14 cellular contexts compared by ENCODE assay signal in the genomic region with DNA sequence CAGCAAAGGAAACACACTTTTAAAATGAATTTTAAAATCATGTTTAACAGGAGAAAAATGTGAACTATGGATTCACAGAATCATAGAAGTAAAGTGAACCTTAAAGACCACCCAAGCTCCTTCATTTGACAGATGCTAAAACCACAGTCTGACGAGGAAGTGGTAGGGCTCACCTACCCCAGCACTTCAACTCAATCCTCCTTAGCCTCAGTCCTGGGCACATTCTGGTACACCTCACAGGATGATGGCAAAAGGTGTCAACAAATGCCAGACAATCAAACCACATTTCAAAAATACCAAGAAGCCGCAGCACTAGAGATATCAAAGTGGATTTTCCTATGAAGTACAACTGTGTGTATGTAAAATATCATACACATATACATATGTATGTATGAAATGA. TPM values are rescaled to one million over a fixed set of nuclear protein-coding genes. Genes with fewer than 3 reads are reported as not detected.
DNase-seq lines count a peak whose midpoint lies in the region; ATAC-seq and TF ChIP-seq lines count a peak whose summit lies in the region.
"Had no signal": no experiment of that assay in that cellular context is flagged by ENCODE, and none has a peak within 500 bp of the region (broad histone marks: within the 10 kb centered on the region; RNA-seq: fewer than 3 reads in every experiment).

No MANE protein-coding gene starts in this region.

- H3K4me1 Mint-ChIP-seq in activated T-cell treated with anti-CD3 and anti-CD28 coated beads, Interleukin-2, amount 50 U/mL, for 24 hours (ENCODE audit: low read depth) = peaks cover 57% of the 10 kb centered on the region
- peaks cover 43% of the 10 kb centered on the region for H3K4me1 Mint-ChIP-seq in activated T-cell treated with anti-CD3 and anti-CD28 coated beads, Interleukin-2, amount 50 U/mL, for 4 hours (ENCODE audit: low read depth)
- H3K4me1 Mint-ChIP-seq in activated CD8-positive, alpha-beta T cell treated with anti-CD3 and anti-CD28 coated beads for 36 hours (ENCODE audit: low read depth) = peaks cover 58% of the 10 kb centered on the region
- H3K4me1 Mint-ChIP-seq in stimulated activated naive CD8-positive, alpha-beta T cell treated with anti-CD3 and anti-CD28 coated beads, Interleukin-15, amount 100 ng/mL, for 72 hours = peaks cover 49% of the 10 kb centered on the region

- TF ChIP-seq EP300 in gastroesophageal sphincter (IDR thresholded peaks at IDR 0.05) = no peak

- CTCF ChIA-PET in activated CD8-positive, alpha-beta T cell treated with anti-CD3 and anti-CD28 coated beads for 36 hours (lab: Charles Lee) = interaction anchor here (0.6 to 4.3 kb wide), 3 partner anchors 11 to 28 kb away, joined by 3 to 25 read pairs (median 3); no protein-coding TSS in a partner anchor

- peaks cover 49 to 93% (median 58%) of the 10 kb centered on the region in 3 donors for H3K4me1 ChIP-seq in gastroesophageal sphincter
- no peaks in the 10 kb centered on the region for H3K4me1 ChIP-seq in uterus

- intact Hi-C loops in activated CD8-positive, alpha-beta T cell treated with anti-CD3 and anti-CD28 coated beads for 36 hours (cut with micrococcal nuclease) = no loop called here
- intact Hi-C loops in uterus (cut with DNase I; ENCODE audit: low total_unique reads) = no loop called here

- H3K27me3 Mint-ChIP-seq in activated T-cell treated with anti-CD3 and anti-CD28 coated beads, Interleukin-2, amount 50 U/mL, for 24 hours = no peaks in the 10 kb centered on the region
- no peaks in the 10 kb centered on the region for H3K27me3 Mint-ChIP-seq in activated T-cell treated with anti-CD3 and anti-CD28 coated beads, Interleukin-2, amount 50 U/mL, for 4 hours (ENCODE audit: low read depth)
- H3K27me3 Mint-ChIP-seq in activated CD8-positive, alpha-beta T cell treated with anti-CD3 and anti-CD28 coated beads for 36 hours = no peaks in the 10 kb centered on the region
- no peaks in the 10 kb centered on the region for H3K27me3 Mint-ChIP-seq in stimulated activated naive CD8-positive, alpha-beta T cell treated with anti-CD3 and anti-CD28 coated beads, Interleukin-15, amount 100 ng/mL, for 72 hours

- peaks cover 0 to 18% of the 10 kb centered on the region in 2 donors for H3K36me3 ChIP-seq in gastroesophageal sphincter
- H3K36me3 ChIP-seq in uterus = no peaks in the 10 kb centered on the region

- peak overlapping the region; percentile 81 for H3K27ac Mint-ChIP-seq in activated T-cell treated with anti-CD3 and anti-CD28 coated beads, Interleukin-2, amount 50 U/mL, for 24 hours
- H3K27ac Mint-ChIP-seq in activated CD8-positive, alpha-beta T cell treated with anti-CD3 and anti-CD28 coated beads for 36 hours = peak overlapping the region; percentile 74
- peak overlapping the region in 1 of 2 donors; percentile 34 for H3K27ac Mint-ChIP-seq in stimulated activated naive CD8-positive, alpha-beta T cell treated with anti-CD3 and anti-CD28 coated beads, Interleukin-15, amount 100 ng/mL, for 72 hours

- peaks cover 91% of the 10 kb centered on the region for H3K36me3 Mint-ChIP-seq in activated T-cell treated with anti-CD3 and anti-CD28 coated beads, Interleukin-2, amount 50 U/mL, for 24 hours (ENCODE audit: low read depth)
- peaks cover 24% of the 10 kb centered on the region for H3K36me3 Mint-ChIP-seq in activated T-cell treated with anti-CD3 and anti-CD28 coated beads, Interleukin-2, amount 50 U/mL, for 4 hours (ENCODE audit: insufficient read depth)
- peaks cover 39% of the 10 kb centered on the region for H3K36me3 Mint-ChIP-seq in activated CD8-positive, alpha-beta T cell treated with anti-CD3 and anti-CD28 coated beads for 36 hours (ENCODE audit: low read depth)

- DNase-seq in activated T-cell treated with anti-CD3 and anti-CD28 coated beads, Interleukin-2, amount 50 U/mL, for 24 hours = no peak
- DNase-seq in activated T-cell treated with anti-CD3 and anti-CD28 coated beads, Interleukin-2, amount 50 U/mL, for 4 hours = no peak
- DNase-seq in activated CD8-positive, alpha-beta T cell treated with anti-CD3 and anti-CD28 coated beads for 36 hours = peak; percentile 46
- no peak for DNase-seq in stimulated activated naive CD8-positive, alpha-beta T cell treated with anti-CD3 and anti-CD28 coated beads, Interleukin-15, amount 100 ng/mL, for 72 hours
- DNase-seq in DMS153 treated with DMSO at 0.1 percent for 48 hours (lab: John Stamatoyannopoulos, UW; ENCODE audit: unreplicated experiment) = no peak
- DNase-seq in uterus = no peak
- DNase-seq: activated T-cell treated with anti-CD3 and anti-CD28 coated beads, Interleukin-2, amount 50 U/mL, for 1 hour; foreskin fibroblast; stimulated activated CD4-positive, alpha-beta T cell treated with anti-CD3 and anti-CD28 coated beads, Interleukin-12 subunit alpha, Interleukin-12 subunit beta, amount 100 ng/mL, for 4 hours; stimulated activated naive CD4-positive, alpha-beta T cell; WERI-Rb-1 had no signal

- H3K9me3 Mint-ChIP-seq in activated T-cell treated with anti-CD3 and anti-CD28 coated beads, Interleukin-2, amount 50 U/mL, for 24 hours = no peaks in the 10 kb centered on the region
- H3K9me3 Mint-ChIP-seq in activated T-cell treated with anti-CD3 and anti-CD28 coated beads, Interleukin-2, amount 50 U/mL, for 4 hours = no peaks in the 10 kb centered on the region
- H3K9me3 Mint-ChIP-seq in activated CD8-positive, alpha-beta T cell treated with anti-CD3 and anti-CD28 coated beads for 36 hours = no peaks in the 10 kb centered on the region
- no peaks in the 10 kb centered on the region for H3K9me3 Mint-ChIP-seq in stimulated activated naive CD8-positive, alpha-beta T cell treated with anti-CD3 and anti-CD28 coated beads, Interleukin-15, amount 100 ng/mL, for 72 hours

- H3K9me3 ChIP-seq in gastroesophageal sphincter (no peaks in the 10 kb centered on the region), uterus (no peaks in the 10 kb centered on the region)

- TF ChIP-seq POLR2A in gastroesophageal sphincter (IDR thresholded peaks at IDR 0.05) (no peak), uterus (IDR thresholded peaks at IDR 0.05) (no peak)

- H3K27me3 ChIP-seq in gastroesophageal sphincter (no peaks in the 10 kb centered on the region), uterus (no peaks in the 10 kb centered on the region)

- no peak overlapping the region for H3K4me3 Mint-ChIP-seq in activated T-cell treated with anti-CD3 and anti-CD28 coated beads, Interleukin-2, amount 50 U/mL, for 24 hours
- H3K4me3 Mint-ChIP-seq in activated T-cell treated with anti-CD3 and anti-CD28 coated beads, Interleukin-2, amount 50 U/mL, for 4 hours = no peak overlapping the region
- H3K4me3 Mint-ChIP-seq in activated CD8-positive, alpha-beta T cell treated with anti-CD3 and anti-CD28 coated beads for 36 hours = no peak overlapping the region
- no peak overlapping the region for H3K4me3 Mint-ChIP-seq in stimulated activated naive CD8-positive, alpha-beta T cell treated with anti-CD3 and anti-CD28 coated beads, Interleukin-15, amount 100 ng/mL, for 72 hours

- H3K27ac ChIP-seq in gastroesophageal sphincter (peak overlapping the region; percentile 29 to 88 (median 65)), uterus (peak overlapping the region in 1 of 2 donors; percentile 70)
- H3K27ac ChIP-seq: WERI-Rb-1 had no signal

- no peak for TF ChIP-seq CTCF in activated CD8-positive, alpha-beta T cell treated with anti-CD3 and anti-CD28 coated beads for 36 hours (IDR thresholded peaks at IDR 0.05)
- no peak for TF ChIP-seq CTCF in gastroesophageal sphincter (IDR thresholded peaks at IDR 0.05)
- TF ChIP-seq CTCF in uterus (IDR thresholded peaks at IDR 0.05) = no peak

- POLR2A ChIA-PET in activated CD8-positive, alpha-beta T cell treated with anti-CD3 and anti-CD28 coated beads for 36 hours (lab: Charles Lee) = no interaction called here

- WGBS in gastroesophageal sphincter (ENCODE audit: low coverage in 1 of 2), 2 donors = 88 to 93% methylated on average over 2 of the region's 2 CpGs

- no peak for ATAC-seq in activated T-cell treated with anti-CD3 and anti-CD28 coated beads, Interleukin-2, amount 50 U/mL, for 4 hours
- peak; percentile 78 for ATAC-seq in activated CD8-positive, alpha-beta T cell treated with anti-CD3 and anti-CD28 coated beads for 36 hours
- ATAC-seq in gastroesophageal sphincter (no peak), GM21528 (IDR thresholded peaks at IDR 0.05; ENCODE audit: low FRiP score, unreplicated experiment) (no peak)
- ATAC-seq in stimulated activated naive CD8-positive, alpha-beta T cell treated with anti-CD3 and anti-CD28 coated beads, Interleukin-15, amount 100 ng/mL, for 72 hours = peak; percentile 70
- ATAC-seq: left lobe of liver had no signal

- H3K4me3 ChIP-seq in gastroesophageal sphincter (no peak overlapping the region), uterus (no peak overlapping the region)

RNA-seq across cellular contexts. Expression of a gene that starts 43.1 kb away (rescaled TPM):
- 100 to 1,000 TPM; 134 to 151 (median 149) TPM for total RNA-seq in activated T-cell treated with anti-CD3 and anti-CD28 coated beads, Interleukin-2, amount 50 U/mL, for 4 hours
- total RNA-seq in activated CD8-positive, alpha-beta T cell treated with anti-CD3 and anti-CD28 coated beads for 36 hours = 10 to 100 TPM; 87.7 to 89.1 TPM
- total RNA-seq in gastroesophageal sphincter (100 to 1,000 TPM in 1 of 4 donors, 10 to 100 TPM in 3; 62.8 to 103 (median 96.6) TPM), uterus (10 to 100 TPM; 47.9 to 99.2 (median 62.5) TPM)

Comparison
In these comparisons a context has a peak if more than half of its experiments do, and no peak if none do; other contexts are left out.
1. ATAC-seq: peak in activated CD8-positive, alpha-beta T cell treated with anti-CD3 and anti-CD28 coated beads for 36 hours (single experiment) and stimulated activated naive CD8-positive, alpha-beta T cell treated with anti-CD3 and anti-CD28 coated beads, Interleukin-15, amount 100 ng/mL, for 72 hours (single experiment); none in activated T-cell treated with anti-CD3 and anti-CD28 coated beads, Interleukin-2, amount 50 U/mL, for 4 hours (0 of 2), gastroesophageal sphincter (single experiment) and GM21528 (single experiment).